8 cellular contexts compared by ENCODE assay signal in the genomic region with DNA sequence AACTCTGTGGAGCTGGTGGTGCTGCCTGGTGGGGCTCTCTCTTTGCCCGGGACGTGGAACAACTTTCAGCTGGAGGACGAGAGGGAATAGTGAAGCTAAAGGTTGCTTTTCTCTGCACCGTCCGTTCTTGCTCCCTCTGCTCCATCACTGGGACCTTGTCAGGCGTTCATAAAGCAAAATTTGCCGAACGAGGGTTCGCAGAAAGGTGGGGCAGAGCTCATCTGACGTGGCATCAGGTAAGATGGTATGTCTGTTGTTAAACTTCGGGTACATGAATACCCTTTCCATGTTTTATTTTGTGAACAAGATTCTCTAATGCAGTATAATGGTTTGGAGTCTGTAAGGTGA. TPM values are rescaled to one million over a fixed set of nuclear protein-coding genes. Genes with fewer than 3 reads are reported as not detected.
A peak's percentile ranks its signal among the peaks of the same experiment; 100 is the strongest.
DNase-seq lines count a peak whose midpoint lies in the region; ATAC-seq and TF ChIP-seq lines count a peak whose summit lies in the region.

No MANE protein-coding gene starts in this region.

- H3K9ac ChIP-seq in liver (ENCODE audit: low read depth in 1 of 2, low read length in 2 of 2), result peak overlapping the region; percentile 36 to 41

- H3K9me3 Mint-ChIP-seq in CD4-positive, alpha-beta T cell, result no peaks in the 10 kb centered on the region

- H3K27ac ChIP-seq in CD4-positive, alpha-beta T cell (ENCODE audit: low read depth, low read length), result peak overlapping the region; percentile 54
- peak overlapping the region; percentile 64 for H3K27ac ChIP-seq in brain microvascular endothelial cell
- H3K27ac ChIP-seq in liver (ENCODE audit: low read depth in 1 of 2, low read length in 2 of 2), result peak overlapping the region; percentile 89
- peak overlapping the region; percentile 79 to 83 for H3K27ac ChIP-seq in tibial artery

- H3K36me3 ChIP-seq in brain microvascular endothelial cell (replicated peaks) (no peaks in the 10 kb centered on the region), liver (ENCODE audit: control insufficient read depth in 4 of 4, insufficient read depth in 3 of 4, low read depth in 1 of 4, low read length in 3 of 4) (no peaks in the 10 kb centered on the region), tibial artery (no peaks in the 10 kb centered on the region)

- CTCF ChIA-PET in CD4-positive, alpha-beta T cell (lab: Charles Lee), result interaction anchor here (0.6 to 3.0 kb wide), 3 partner anchors 20 to 634 kb away, joined by 4 to 10 read pairs (median 5); a partner anchor contains a TSS

- TF ChIP-seq RAD21 in liver (IDR thresholded peaks at IDR 0.05), result no peak

- ATAC-seq in CD4-positive, alpha-beta T cell (ENCODE audit: poor library complexity), result peak; percentile 15
- no peak for ATAC-seq in GM21576 (IDR thresholded peaks at IDR 0.05; ENCODE audit: unreplicated experiment)
- ATAC-seq in HG02885 (IDR thresholded peaks at IDR 0.05; ENCODE audit: poor library complexity, unreplicated experiment), result no peak
- ATAC-seq in HG03135 (IDR thresholded peaks at IDR 0.05; ENCODE audit: unreplicated experiment), result no peak

- no peaks in the 10 kb centered on the region for H3K9me3 ChIP-seq in CD4-positive, alpha-beta T cell (ENCODE audit: control insufficient read depth, low read length)
- H3K9me3 ChIP-seq in liver (ENCODE audit: control insufficient read depth in 4 of 4, low read length in 3 of 4), result peaks cover 0 to 3% (median 0%) of the 10 kb centered on the region in 4 donors
- H3K9me3 ChIP-seq in tibial artery, result no peaks in the 10 kb centered on the region

- H3K4me3 ChIP-seq in brain microvascular endothelial cell (ENCODE audit: low read depth, low read length), result peak overlapping the region; percentile 84
- H3K4me3 ChIP-seq in liver (ENCODE audit: low read depth in 1 of 3, low read length in 3 of 3), result peak overlapping the region; percentile 72 to 100 (median 98)
- H3K4me3 ChIP-seq in tibial artery, result peak overlapping the region; percentile 64 to 92

- peaks cover 34% of the 10 kb centered on the region for H3K4me1 Mint-ChIP-seq in CD4-positive, alpha-beta T cell (ENCODE audit: low read depth)

- H3K36me3 Mint-ChIP-seq in CD4-positive, alpha-beta T cell (ENCODE audit: low read depth), result peaks cover 14% of the 10 kb centered on the region

- POLR2A ChIA-PET in CD4-positive, alpha-beta T cell (lab: Charles Lee), result interaction anchor here (1.1 to 2.9 kb wide), 4 partner anchors 20 to 640 kb away, joined by 3 to 10 read pairs (median 6); a partner anchor contains a TSS

- H3K27me3 Mint-ChIP-seq in CD4-positive, alpha-beta T cell, result peaks cover 4% of the 10 kb centered on the region

- no peak for TF ChIP-seq CTCF in CD4-positive, alpha-beta T cell (IDR thresholded peaks at IDR 0.05)
- TF ChIP-seq CTCF in brain microvascular endothelial cell (IDR thresholded peaks at IDR 0.05; ENCODE audit: low read depth, low read length, missing control alignments), result no peak
- TF ChIP-seq CTCF in liver (IDR thresholded peaks at IDR 0.05; ENCODE audit: low read depth, low read length, missing input control), result no peak
- no peak for TF ChIP-seq CTCF in tibial artery (IDR thresholded peaks at IDR 0.05)

- H3K27ac Mint-ChIP-seq in CD4-positive, alpha-beta T cell, result peak overlapping the region; percentile 92

- peak overlapping the region; percentile 96 for H3K4me3 Mint-ChIP-seq in CD4-positive, alpha-beta T cell

- peaks cover 1 to 11% (median 8%) of the 10 kb centered on the region in 4 donors for H3K4me1 ChIP-seq in liver (ENCODE audit: control insufficient read depth in 4 of 4, insufficient read depth in 4 of 4, low read length in 3 of 4)
- peaks cover 0 to 17% (median 9%) of the 10 kb centered on the region in 4 donors for H3K4me1 ChIP-seq in tibial artery

- intact Hi-C loops in CD4-positive, alpha-beta T cell (cut with DNase I, micrococcal nuclease), result loop anchor here (1.0 to 5.0 kb wide), 6 partner anchors 20 to 639 kb away; a partner anchor contains a TSS
- intact Hi-C loops in tibial artery (cut with DNase I; ENCODE audit: low total_unique reads), result no loop called here

- DNase-seq in CD4-positive, alpha-beta T cell, result peak in 1 of 10 experiments; percentile 35
- DNase-seq in HuH-7.5 (ENCODE audit: low spot score), result peak; percentile 19
- no peak for DNase-seq in brain microvascular endothelial cell
- DNase-seq in tibial artery, result no peak

- H3K27me3 ChIP-seq in CD4-positive, alpha-beta T cell (ENCODE audit: control insufficient read depth, insufficient read depth, low read length), result no peaks in the 10 kb centered on the region
- H3K27me3 ChIP-seq in brain microvascular endothelial cell (replicated peaks) (no peaks in the 10 kb centered on the region), liver (ENCODE audit: control insufficient read depth in 4 of 4, insufficient read depth in 4 of 4, low read length in 3 of 4) (no peaks in the 10 kb centered on the region), tibial artery (no peaks in the 10 kb centered on the region)

- in situ Hi-C loops in brain microvascular endothelial cell (cut with HindIII; ENCODE audit: low pct_ligation_motif_present, low sequenced_read_pairs), result no loop called here

- WGBS in liver, result under 1% methylated on average over 11 of the region's 11 CpGs

TF ChIP-seq in liver, 16 proteins besides CTCF, POLR2A, EP300 and RAD21:
- TF ChIP-seq GABPA (IDR thresholded peaks at IDR 0.05 in 1 of 2, conservative IDR thresholded peaks at IDR 0.05 in 1 of 2) (no peak), JUND (IDR thresholded peaks at IDR 0.05) (no peak), SP1 (IDR thresholded peaks at IDR 0.05) (no peak), HNF4G (IDR thresholded peaks at IDR 0.05) (no peak), YY1 (IDR thresholded peaks at IDR 0.05) (no peak), HNF4A (conservative IDR thresholded peaks at IDR 0.05) (no peak), EGR1 (IDR thresholded peaks at IDR 0.05; ENCODE audit: low read depth in 2 of 2) (no peak), RXRA (IDR thresholded peaks at IDR 0.05) (no peak), FOXA2 (IDR thresholded peaks at IDR 0.05) (no peak), FOXA1 (IDR thresholded peaks at IDR 0.05) (no peak), NR2F2 (IDR thresholded peaks at IDR 0.05) (no peak), TAF1 (conservative IDR thresholded peaks at IDR 0.05) (no peak)
- TF ChIP-seq, protein P1, sequence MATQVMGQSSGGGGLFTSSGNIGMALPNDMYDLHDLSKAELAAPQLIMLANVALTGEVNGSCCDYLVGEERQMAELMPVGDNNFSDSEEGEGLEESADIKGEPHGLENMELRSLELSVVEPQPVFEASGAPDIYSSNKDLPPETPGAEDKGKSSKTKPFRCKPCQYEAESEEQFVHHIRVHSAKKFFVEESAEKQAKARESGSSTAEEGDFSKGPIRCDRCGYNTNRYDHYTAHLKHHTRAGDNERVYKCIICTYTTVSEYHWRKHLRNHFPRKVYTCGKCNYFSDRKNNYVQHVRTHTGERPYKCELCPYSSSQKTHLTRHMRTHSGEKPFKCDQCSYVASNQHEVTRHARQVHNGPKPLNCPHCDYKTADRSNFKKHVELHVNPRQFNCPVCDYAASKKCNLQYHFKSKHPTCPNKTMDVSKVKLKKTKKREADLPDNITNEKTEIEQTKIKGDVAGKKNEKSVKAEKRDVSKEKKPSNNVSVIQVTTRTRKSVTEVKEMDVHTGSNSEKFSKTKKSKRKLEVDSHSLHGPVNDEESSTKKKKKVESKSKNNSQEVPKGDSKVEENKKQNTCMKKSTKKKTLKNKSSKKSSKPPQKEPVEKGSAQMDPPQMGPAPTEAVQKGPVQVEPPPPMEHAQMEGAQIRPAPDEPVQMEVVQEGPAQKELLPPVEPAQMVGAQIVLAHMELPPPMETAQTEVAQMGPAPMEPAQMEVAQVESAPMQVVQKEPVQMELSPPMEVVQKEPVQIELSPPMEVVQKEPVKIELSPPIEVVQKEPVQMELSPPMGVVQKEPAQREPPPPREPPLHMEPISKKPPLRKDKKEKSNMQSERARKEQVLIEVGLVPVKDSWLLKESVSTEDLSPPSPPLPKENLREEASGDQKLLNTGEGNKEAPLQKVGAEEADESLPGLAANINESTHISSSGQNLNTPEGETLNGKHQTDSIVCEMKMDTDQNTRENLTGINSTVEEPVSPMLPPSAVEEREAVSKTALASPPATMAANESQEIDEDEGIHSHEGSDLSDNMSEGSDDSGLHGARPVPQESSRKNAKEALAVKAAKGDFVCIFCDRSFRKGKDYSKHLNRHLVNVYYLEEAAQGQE (IDR thresholded peaks at IDR 0.05), result no peak
- TF ChIP-seq, protein P2, sequence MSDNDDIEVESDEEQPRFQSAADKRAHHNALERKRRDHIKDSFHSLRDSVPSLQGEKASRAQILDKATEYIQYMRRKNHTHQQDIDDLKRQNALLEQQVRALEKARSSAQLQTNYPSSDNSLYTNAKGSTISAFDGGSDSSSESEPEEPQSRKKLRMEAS (IDR thresholded peaks at IDR 0.05), result no peak
- TF ChIP-seq, protein P3, sequence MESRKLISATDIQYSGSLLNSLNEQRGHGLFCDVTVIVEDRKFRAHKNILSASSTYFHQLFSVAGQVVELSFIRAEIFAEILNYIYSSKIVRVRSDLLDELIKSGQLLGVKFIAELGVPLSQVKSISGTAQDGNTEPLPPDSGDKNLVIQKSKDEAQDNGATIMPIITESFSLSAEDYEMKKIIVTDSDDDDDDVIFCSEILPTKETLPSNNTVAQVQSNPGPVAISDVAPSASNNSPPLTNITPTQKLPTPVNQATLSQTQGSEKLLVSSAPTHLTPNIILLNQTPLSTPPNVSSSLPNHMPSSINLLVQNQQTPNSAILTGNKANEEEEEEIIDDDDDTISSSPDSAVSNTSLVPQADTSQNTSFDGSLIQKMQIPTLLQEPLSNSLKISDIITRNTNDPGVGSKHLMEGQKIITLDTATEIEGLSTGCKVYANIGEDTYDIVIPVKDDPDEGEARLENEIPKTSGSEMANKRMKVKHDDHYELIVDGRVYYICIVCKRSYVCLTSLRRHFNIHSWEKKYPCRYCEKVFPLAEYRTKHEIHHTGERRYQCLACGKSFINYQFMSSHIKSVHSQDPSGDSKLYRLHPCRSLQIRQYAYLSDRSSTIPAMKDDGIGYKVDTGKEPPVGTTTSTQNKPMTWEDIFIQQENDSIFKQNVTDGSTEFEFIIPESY (IDR thresholded peaks at IDR 0.05), result no peak
- TF ChIP-seq, protein P4, sequence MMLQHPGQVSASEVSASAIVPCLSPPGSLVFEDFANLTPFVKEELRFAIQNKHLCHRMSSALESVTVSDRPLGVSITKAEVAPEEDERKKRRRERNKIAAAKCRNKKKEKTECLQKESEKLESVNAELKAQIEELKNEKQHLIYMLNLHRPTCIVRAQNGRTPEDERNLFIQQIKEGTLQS (IDR thresholded peaks at IDR 0.05), result no peak

RNA-seq across cellular contexts. Expression of a gene that starts 0.4 kb away (rescaled TPM):
- total RNA-seq in CD4-positive, alpha-beta T cell, result 10 to 100 TPM; 16.0 to 20.4 TPM
- 1 to 10 TPM; 6.3 to 9.5 TPM for total RNA-seq in liver
- polyA plus RNA-seq in liver, result 1 to 10 TPM; 2.3 to 2.7 TPM

RNA-seq across cellular contexts. Expression of a gene that starts 20.6 kb away (rescaled TPM):
- total RNA-seq in CD4-positive, alpha-beta T cell, result 10 to 100 TPM; 17.6 to 20.3 TPM
- total RNA-seq in liver, result 1 to 10 TPM; 3.6 to 5.1 TPM
- 1 to 10 TPM; 3.3 to 7.7 TPM for polyA plus RNA-seq in liver
